ENCODE assay signal across 9 cellular contexts in the genomic region with DNA sequence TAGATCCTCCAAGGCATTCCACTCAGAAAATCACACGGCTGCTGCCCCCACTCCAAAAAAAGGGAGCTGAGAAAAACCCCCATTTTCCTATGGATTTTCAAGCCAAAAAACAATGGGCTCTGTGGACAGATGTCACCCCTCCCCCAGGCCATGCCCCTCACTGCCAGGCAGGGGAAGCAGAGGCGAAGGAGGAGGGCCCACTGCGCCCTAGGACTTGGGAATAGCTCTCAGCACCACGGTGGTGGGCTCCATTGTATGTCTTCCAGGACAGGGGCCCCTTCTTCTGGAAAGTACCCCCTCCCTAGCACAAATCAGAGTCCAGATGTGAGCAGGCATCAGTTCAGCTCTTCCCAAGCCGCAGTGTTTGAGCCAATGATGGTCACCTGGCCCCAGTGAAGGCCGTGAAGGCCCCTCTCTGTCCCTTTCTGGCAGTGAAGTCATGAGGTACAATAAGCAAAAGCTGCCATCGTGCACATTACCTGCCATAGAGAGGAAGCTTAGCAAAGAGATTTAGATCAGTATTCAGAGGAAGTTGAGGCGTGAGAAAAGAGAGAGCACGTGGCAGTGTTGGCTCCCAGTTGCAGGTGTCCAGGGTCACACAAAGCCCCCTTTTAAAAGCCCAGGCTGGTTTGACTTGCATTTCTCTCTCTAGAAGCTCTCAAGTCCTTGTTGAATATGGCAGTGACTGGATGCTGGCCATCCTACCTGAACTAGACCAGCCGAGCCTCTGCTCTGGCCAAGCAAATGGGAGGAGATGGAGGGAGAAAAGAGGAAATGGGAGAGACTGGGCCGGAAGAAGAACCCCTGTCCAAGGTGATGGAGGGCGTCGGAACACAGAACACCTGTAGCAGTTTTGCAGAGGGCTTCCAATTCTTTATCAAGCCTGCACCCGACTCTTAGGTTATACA.
DNase-seq lines count a peak whose midpoint lies in the region; ATAC-seq and TF ChIP-seq lines count a peak whose summit lies in the region.
"Had no signal": no experiment of that assay in that cellular context is flagged by ENCODE, and none has a peak within 500 bp of the region (broad histone marks: within the 10 kb centered on the region; RNA-seq: fewer than 3 reads in every experiment).

No MANE protein-coding gene starts in this region.

- no peak for TF ChIP-seq POLR2A in right lobe of liver (IDR thresholded peaks at IDR 0.05)

- no peak for DNase-seq in activated CD4-positive, alpha-beta T cell treated with anti-CD3 and anti-CD28 coated beads, Interleukin-2, amount 10 ng/mL, durations not matched to agents 7 days and 5 days
- no peak for DNase-seq in activated CD4-positive, alpha-beta T cell treated with anti-CD3 and anti-CD28 coated beads, Interleukin-2, amount 50 U/mL, for 48 hours
- DNase-seq in activated T-helper 2 cell treated with anti-CD3 and anti-CD28 coated beads, Interferon-gamma antibody, Interleukin-2, Interleukin-4, amounts not matched to agents 10 μg/mL and 5 μg/mL and 100 μg/mL, durations not matched to agents 14 hours and 24 hours and 36 hours (ENCODE audit: low spot score): no peak
- peak in 1 of 3 donors; percentile 52 for DNase-seq in right lobe of liver
- DNase-seq in thoracic aorta (ENCODE audit: low spot score): no peak
- no peak for DNase-seq in HPDE6-E6E7 (ENCODE audit: extremely low spot score)
- no peak for DNase-seq in T-helper 9 cell
- no peak for DNase-seq in stimulated activated CD4-positive, alpha-beta T cell treated with anti-CD3 and anti-CD28 coated beads, Interleukin-4, amount 100 ng/mL, for 1 hour
- DNase-seq: NCI-H526 treated with DMSO at 0.1 percent for 48 hours had no signal

- no peaks in the 10 kb centered on the region for H3K27me3 ChIP-seq in right lobe of liver
- H3K27me3 ChIP-seq in thoracic aorta (replicated peaks; ENCODE audit: insufficient read depth): no peaks in the 10 kb centered on the region

- intact Hi-C loops in activated T-helper 2 cell treated with anti-CD3 and anti-CD28 coated beads, Interferon-gamma antibody, Interleukin-2, Interleukin-4, amounts not matched to agents 10 μg/mL and 5 μg/mL and 100 μg/mL, durations not matched to agents 14 hours and 24 hours and 36 hours (cut with micrococcal nuclease): loop anchor here (1.0 to 5.0 kb wide), 8 partner anchors 9 to 492 kb away; no protein-coding TSS in a partner anchor
- intact Hi-C loops in right lobe of liver (cut with DNase I): loop anchor here (5.0 to 10.0 kb wide), 4 partner anchors 93 to 445 kb away; partner anchors contain the start of gene IRF2BP2 (in 1 of the 2)

- H3K4me3 Mint-ChIP-seq in activated CD4-positive, alpha-beta T cell treated with anti-CD3 and anti-CD28 coated beads, Interleukin-2, amount 10 ng/mL, durations not matched to agents 7 days and 5 days: peak overlapping the region; percentile 46
- H3K4me3 Mint-ChIP-seq in activated T-helper 2 cell treated with anti-CD3 and anti-CD28 coated beads, Interferon-gamma antibody, Interleukin-2, Interleukin-4, amounts not matched to agents 10 μg/mL and 5 μg/mL and 100 μg/mL, durations not matched to agents 14 hours and 24 hours and 36 hours (ENCODE audit: low read depth): peak overlapping the region; percentile 91

- H3K36me3 ChIP-seq in right lobe of liver (no peaks in the 10 kb centered on the region), thoracic aorta (no peaks in the 10 kb centered on the region)

- WGBS in right lobe of liver (ENCODE audit: insufficient coverage, low coverage, low lambda C conversion rate, missing lambda C conversion rate): 63% methylated on average over 12 of the region's 14 CpGs

- peaks cover 6% of the 10 kb centered on the region for H3K36me3 Mint-ChIP-seq in activated CD4-positive, alpha-beta T cell treated with anti-CD3 and anti-CD28 coated beads, Interleukin-2, amount 10 ng/mL, durations not matched to agents 7 days and 5 days (ENCODE audit: low read depth)
- H3K36me3 Mint-ChIP-seq in activated T-helper 2 cell treated with anti-CD3 and anti-CD28 coated beads, Interferon-gamma antibody, Interleukin-2, Interleukin-4, amounts not matched to agents 10 μg/mL and 5 μg/mL and 100 μg/mL, durations not matched to agents 14 hours and 24 hours and 36 hours (ENCODE audit: low read depth): peaks cover 68% of the 10 kb centered on the region

- H3K27ac Mint-ChIP-seq in activated CD4-positive, alpha-beta T cell treated with anti-CD3 and anti-CD28 coated beads, Interleukin-2, amount 10 ng/mL, durations not matched to agents 7 days and 5 days: peak overlapping the region; percentile 87
- H3K27ac Mint-ChIP-seq in activated T-helper 2 cell treated with anti-CD3 and anti-CD28 coated beads, Interferon-gamma antibody, Interleukin-2, Interleukin-4, amounts not matched to agents 10 μg/mL and 5 μg/mL and 100 μg/mL, durations not matched to agents 14 hours and 24 hours and 36 hours: peak overlapping the region; percentile 97

- H3K4me1 Mint-ChIP-seq in activated CD4-positive, alpha-beta T cell treated with anti-CD3 and anti-CD28 coated beads, Interleukin-2, amount 10 ng/mL, durations not matched to agents 7 days and 5 days: peaks cover 81% of the 10 kb centered on the region
- H3K4me1 Mint-ChIP-seq in activated T-helper 2 cell treated with anti-CD3 and anti-CD28 coated beads, Interferon-gamma antibody, Interleukin-2, Interleukin-4, amounts not matched to agents 10 μg/mL and 5 μg/mL and 100 μg/mL, durations not matched to agents 14 hours and 24 hours and 36 hours (ENCODE audit: low read depth): peaks cover 84% of the 10 kb centered on the region

- H3K27me3 Mint-ChIP-seq in activated CD4-positive, alpha-beta T cell treated with anti-CD3 and anti-CD28 coated beads, Interleukin-2, amount 10 ng/mL, durations not matched to agents 7 days and 5 days: no peaks in the 10 kb centered on the region
- no peaks in the 10 kb centered on the region for H3K27me3 Mint-ChIP-seq in activated T-helper 2 cell treated with anti-CD3 and anti-CD28 coated beads, Interferon-gamma antibody, Interleukin-2, Interleukin-4, amounts not matched to agents 10 μg/mL and 5 μg/mL and 100 μg/mL, durations not matched to agents 14 hours and 24 hours and 36 hours (ENCODE audit: low read depth)

- H3K9me3 Mint-ChIP-seq in activated CD4-positive, alpha-beta T cell treated with anti-CD3 and anti-CD28 coated beads, Interleukin-2, amount 10 ng/mL, durations not matched to agents 7 days and 5 days: peaks cover 4% of the 10 kb centered on the region
- H3K9me3 Mint-ChIP-seq in activated T-helper 2 cell treated with anti-CD3 and anti-CD28 coated beads, Interferon-gamma antibody, Interleukin-2, Interleukin-4, amounts not matched to agents 10 μg/mL and 5 μg/mL and 100 μg/mL, durations not matched to agents 14 hours and 24 hours and 36 hours: peaks cover 7% of the 10 kb centered on the region

- no peak for TF ChIP-seq CTCF in right lobe of liver (IDR thresholded peaks at IDR 0.05)
- no peak for TF ChIP-seq CTCF in thoracic aorta (IDR thresholded peaks at IDR 0.05)

- ATAC-seq in right lobe of liver (no peak), thoracic aorta (ENCODE audit: insufficient number of reproducible peaks, low FRiP score, low read depth) (no peak)

- H3K4me1 ChIP-seq in right lobe of liver (peaks cover 0 to 62% (median 29%) of the 10 kb centered on the region in 4 donors), thoracic aorta (ENCODE audit: control insufficient read depth in 1 of 2, low read depth in 2 of 2) (peaks cover 32 to 64% of the 10 kb centered on the region in 2 donors)

- CTCF ChIA-PET in activated CD4-positive, alpha-beta T cell treated with anti-CD3 and anti-CD28 coated beads, Interleukin-2, amount 10 ng/mL, durations not matched to agents 7 days and 5 days (lab: Charles Lee): interaction anchor here (0.7 to 2.4 kb wide), 13 partner anchors 9 to 105 kb away, joined by 3 to 7 read pairs (median 4); no protein-coding TSS in a partner anchor

- POLR2A ChIA-PET in activated CD4-positive, alpha-beta T cell treated with anti-CD3 and anti-CD28 coated beads, Interleukin-2, amount 10 ng/mL, durations not matched to agents 7 days and 5 days (lab: Charles Lee): interaction anchor here (2.4 kb wide), 1 partner anchor 32 kb away, joined by 14 read pairs; no protein-coding TSS in a partner anchor

- no peak overlapping the region for H3K4me3 ChIP-seq in right lobe of liver
- peak overlapping the region; percentile 25 for H3K4me3 ChIP-seq in thoracic aorta

- H3K9me3 ChIP-seq in right lobe of liver (no peaks in the 10 kb centered on the region), thoracic aorta (no peaks in the 10 kb centered on the region)

- peak overlapping the region; percentile 95 to 99 (median 98) for H3K27ac ChIP-seq in right lobe of liver
- peak overlapping the region; percentile 93 to 99 for H3K27ac ChIP-seq in thoracic aorta
